Comparison of ENCODE assay signal across 9 cellular contexts in the genomic region with DNA sequence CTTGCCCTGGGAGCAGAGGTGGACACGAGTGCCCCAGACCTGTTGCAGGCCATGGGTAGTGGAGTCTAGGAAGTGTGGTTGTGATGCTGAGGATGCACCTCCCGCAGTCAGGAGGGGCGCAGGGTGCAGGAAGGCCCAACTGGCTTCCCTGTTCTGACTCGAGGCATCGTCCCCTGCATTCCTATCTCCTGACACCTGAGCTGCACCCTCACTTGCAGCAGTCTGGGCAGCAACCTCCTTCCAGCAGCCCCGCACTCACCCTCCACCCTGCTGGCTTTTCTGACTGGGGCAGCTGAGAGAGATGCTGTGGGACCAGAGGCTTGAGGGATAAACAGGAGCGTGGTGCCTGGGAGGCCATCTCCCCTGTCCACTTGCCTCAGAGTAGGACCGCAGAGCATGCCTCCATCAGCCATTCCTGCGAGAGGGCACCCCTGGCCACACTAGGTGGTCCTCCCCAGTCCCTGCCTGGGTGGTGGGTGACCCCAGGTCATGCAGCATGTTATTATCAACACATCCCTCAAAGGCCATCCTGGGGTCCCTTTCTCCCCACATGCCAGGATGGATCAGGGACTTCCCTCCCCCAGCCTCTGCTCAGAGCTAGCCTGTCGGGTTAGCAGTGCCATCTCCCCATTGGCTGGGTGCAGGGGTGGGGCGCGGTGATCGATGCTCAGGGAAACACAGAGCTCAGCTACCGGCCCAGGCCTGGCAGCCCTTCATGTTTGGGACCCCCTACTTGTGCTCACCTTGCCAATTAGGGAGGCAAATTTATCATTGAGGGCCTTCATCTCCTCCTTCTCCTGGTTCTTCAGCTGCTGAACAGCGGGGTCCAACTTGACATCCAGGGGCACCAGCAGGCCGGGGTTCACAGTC. TPM values are rescaled to one million over a fixed set of nuclear protein-coding genes. Genes with fewer than 3 reads are reported as not detected.
DNase-seq lines count a peak whose midpoint lies in the region; ATAC-seq and TF ChIP-seq lines count a peak whose summit lies in the region.
"Had no signal": no experiment of that assay in that cellular context is flagged by ENCODE, and none has a peak within 500 bp of the region (broad histone marks: within the 10 kb centered on the region; RNA-seq: fewer than 3 reads in every experiment).

No MANE protein-coding gene starts in this region.

- H3K9ac ChIP-seq in skeletal muscle satellite cell (ENCODE audit: low read depth, low read length), result peak overlapping the region; percentile 75

- H3K4me1 ChIP-seq in RWPE2 (ENCODE audit: insufficient read depth, poor library complexity, severe bottlenecking) (peaks cover 53% of the 10 kb centered on the region), skeletal muscle satellite cell (ENCODE audit: control insufficient read depth, insufficient read depth, low read length) (peaks cover 78% of the 10 kb centered on the region), aorta (ENCODE audit: control insufficient read depth in 1 of 2, insufficient read depth in 2 of 2, low read length in 2 of 2) (peaks cover 2 to 4% of the 10 kb centered on the region in 2 donors)

- H3K27me3 ChIP-seq in RWPE2 (ENCODE audit: insufficient read depth, poor library complexity, severe bottlenecking) (no peaks in the 10 kb centered on the region), skeletal muscle satellite cell (ENCODE audit: control insufficient read depth, insufficient read depth, low read length) (no peaks in the 10 kb centered on the region), aorta (ENCODE audit: control insufficient read depth in 1 of 2, insufficient read depth in 2 of 2, low read length in 1 of 2) (no peaks in the 10 kb centered on the region)

- intact Hi-C loops in aorta (cut with DNase I), result no loop called here

- H3K36me3 ChIP-seq in RWPE2 (ENCODE audit: low read depth) (peaks cover 4% of the 10 kb centered on the region; the same call in 1 of the 2 replicates), skeletal muscle satellite cell (ENCODE audit: insufficient read depth, low read length) (no peaks in the 10 kb centered on the region), aorta (ENCODE audit: control insufficient read depth in 1 of 2, insufficient read depth in 2 of 2, low read length in 1 of 2) (no peaks in the 10 kb centered on the region)

- ATAC-seq in RWPE2 (ENCODE audit: low read depth), result peak; percentile 30
- no peak for ATAC-seq in GM18502 (IDR thresholded peaks at IDR 0.05; ENCODE audit: poor library complexity, unreplicated experiment)
- no peak for ATAC-seq in aorta (ENCODE audit: low FRiP score)

- H3K9me3 ChIP-seq in RWPE2 (ENCODE audit: severe bottlenecking) (no peaks in the 10 kb centered on the region), skeletal muscle satellite cell (replicated peaks; ENCODE audit: low read length) (no peaks in the 10 kb centered on the region), aorta (ENCODE audit: control insufficient read depth, low read length) (no peaks in the 10 kb centered on the region)

- peak overlapping the region; percentile 92 for H3K27ac ChIP-seq in RWPE2 (ENCODE audit: poor library complexity, severe bottlenecking)
- H3K27ac ChIP-seq in aorta (ENCODE audit: low read depth in 1 of 2, low read length in 2 of 2), result no peak overlapping the region

- no peak for TF ChIP-seq CTCF in RWPE2 (IDR thresholded peaks at IDR 0.05; ENCODE audit: poor library complexity, severe bottlenecking)

- 79 to 83% methylated on average over 16 of the region's 16 CpGs for whole genome bisulfite sequencing in aorta, 2 donors

- DNase-seq in EL (peak; percentile 58), RWPE2 (ENCODE audit: low spot score) (no peak), glomerular visceral epithelial cell (ENCODE audit: extremely low spot score) (peak; percentile 63), HPDE6-E6E7 (ENCODE audit: extremely low spot score) (no peak), germinal center (ENCODE audit: low spot score) (no peak), aorta (no peak)

- H3K4me3 ChIP-seq in RWPE2 (ENCODE audit: severe bottlenecking) (peak overlapping the region; percentile 36), skeletal muscle satellite cell (ENCODE audit: low read length) (peak overlapping the region; percentile 26), aorta (ENCODE audit: low read length in 2 of 2) (no peak overlapping the region)

- H3K4me2 ChIP-seq in skeletal muscle satellite cell (ENCODE audit: low read length), result peak overlapping the region; percentile 58

RNA-seq across cellular contexts. Expression of gene KRT80, which starts 0.7 kb away (rescaled TPM):
- under 0.01 and 1.5 TPM in 2 replicates for total RNA-seq in skeletal muscle satellite cell (2012; rRNA removed)
- under 1 TPM; 0.12 to 0.71 TPM for total RNA-seq in aorta
- polyA plus RNA-seq in aorta, result under 1 TPM in 1 of 2 donors, not detected in 1; 0.20 TPM
- total RNA-seq: T-helper 2 cell treated with Interferon-gamma antibody and Interleukin-4, amounts not matched to agents 100 ng/mL and 5 ng/mL, for 36 hours had no signal

RNA-seq across cellular contexts. Expression of gene KRT7, which starts 41.9 kb away (rescaled TPM):
- total RNA-seq in skeletal muscle satellite cell (2012; rRNA removed), result 2.3 and 12.5 TPM in 2 replicates
- total RNA-seq in aorta, result 10 to 100 TPM in 1 of 2 donors, 1 to 10 TPM in 1; 8.7 to 17.3 TPM
- polyA plus RNA-seq in aorta, result 100 to 1,000 TPM in 1 of 2 donors, 10 to 100 TPM in 1; 82.6 to 110 TPM

Comparison
In these comparisons a context has a peak if more than half of its experiments do, and no peak if none do; other contexts are left out.
1. DNase-seq: peak in EL (single experiment) and glomerular visceral epithelial cell (single experiment); none in RWPE2 (single experiment), HPDE6-E6E7 (single experiment), germinal center (single experiment) and aorta (0 of 2).
2. H3K4me3 ChIP-seq: peak in RWPE2 (single experiment) and skeletal muscle satellite cell (single experiment); none in aorta (0 of 2).